Comparison of ENCODE assay signal across 16 cellular contexts in genomic region chr18:3748081-3748480, GRCh38.
DNase-seq lines count a peak whose midpoint lies in the region; ATAC-seq and TF ChIP-seq lines count a peak whose summit lies in the region.
"Had no signal": no experiment of that assay in that cellular context is flagged by ENCODE, and none has a peak within 500 bp of the region (broad histone marks: within the 10 kb centered on the region; RNA-seq: fewer than 3 reads in every experiment).

No MANE protein-coding gene starts in this region.

- peak; percentile 53 for ATAC-seq in left lung
- ATAC-seq in GM23338, result no peak
- ATAC-seq in GM21390 (IDR thresholded peaks at IDR 0.05; ENCODE audit: unreplicated experiment), result no peak
- ATAC-seq: A549; CD8-positive, alpha-beta T cell had no signal

- DNase-seq in CD14-positive monocyte (ENCODE audit: low spot score) (no peak), NOMO-1 treated with DMSO at 0.1 percent for 48 hours (lab: John Stamatoyannopoulos, UW; ENCODE audit: unreplicated experiment) (peak; percentile 70), cardiac fibroblast (ENCODE audit: low read depth in 2 of 2) (peak; percentile 19 to 65), left lung (no peak), NCI-H2196 treated with DMSO at 0.1 percent for 48 hours (lab: John Stamatoyannopoulos, UW; ENCODE audit: unreplicated experiment) (no peak), GM23338 (ENCODE audit: low spot score) (no peak)
- DNase-seq: AML-193; CD8-positive, alpha-beta T cell; DND-41; GDM1; Kasumi-1; NCI-H2107; SHP77 treated with DMSO at 0.1 percent for 48 hours had no signal

- H2AFZ ChIP-seq in GM23338, result no peak overlapping the region

- no peaks in the 10 kb centered on the region for H3K27me3 ChIP-seq in left lung
- no peaks in the 10 kb centered on the region for H3K27me3 ChIP-seq in GM23338 (ENCODE audit: insufficient read depth)
- H3K27me3 ChIP-seq: Peyer's patch had no signal

- H3K27ac ChIP-seq in left lung, result peak overlapping the region; percentile 13 to 40
- H3K27ac ChIP-seq in GM23338 (ENCODE audit: low read depth), result no peak overlapping the region
- H3K27ac ChIP-seq: A549, Peyer's patch had no signal

- H3K4me1 Mint-ChIP-seq in CD14-positive monocyte, result peaks cover 37% of the 10 kb centered on the region
- H3K4me1 Mint-ChIP-seq in GM23338, result no peaks in the 10 kb centered on the region

- no peaks in the 10 kb centered on the region for H4K20me1 ChIP-seq in GM23338 (replicated peaks; ENCODE audit: insufficient read depth)

- peaks cover 0 to 2% (median 0%) of the 10 kb centered on the region in 3 donors for H3K27me3 Mint-ChIP-seq in CD14-positive monocyte (ENCODE audit: low read depth in 3 of 3)
- no peaks in the 10 kb centered on the region for H3K27me3 Mint-ChIP-seq in GM23338 (ENCODE audit: insufficient read depth, low read depth, poor library complexity)

- no peak for TF ChIP-seq CTCF in CD14-positive monocyte (IDR thresholded peaks at IDR 0.05)
- no peak for TF ChIP-seq CTCF in cardiac fibroblast (IDR thresholded peaks at IDR 0.05; ENCODE audit: low read depth, low read length)
- no peak for TF ChIP-seq CTCF in left lung (IDR thresholded peaks at IDR 0.05)
- no peak for TF ChIP-seq CTCF in GM23338 (conservative IDR thresholded peaks at IDR 0.05; ENCODE audit: low read depth in 2 of 2)

- peak overlapping the region; percentile 87 to 97 (median 96) for H3K27ac Mint-ChIP-seq in CD14-positive monocyte
- no peak overlapping the region for H3K27ac Mint-ChIP-seq in GM23338
- H3K27ac Mint-ChIP-seq: CD8-positive, alpha-beta T cell had no signal

- peaks cover 0 to 16% of the 10 kb centered on the region in 2 donors for H3K4me1 ChIP-seq in left lung
- H3K4me1 ChIP-seq in GM23338 (ENCODE audit: insufficient read depth), result no peaks in the 10 kb centered on the region
- H3K4me1 ChIP-seq: A549, Peyer's patch had no signal

- H3F3A ChIP-seq in GM23338 (replicated peaks; ENCODE audit: low read depth), result no peaks in the 10 kb centered on the region

- H3K36me3 ChIP-seq in left lung (no peaks in the 10 kb centered on the region), GM23338 (ENCODE audit: insufficient read depth) (no peaks in the 10 kb centered on the region)
- H3K36me3 ChIP-seq: Peyer's patch had no signal

- H3K9me3 Mint-ChIP-seq in CD14-positive monocyte (peaks cover 0 to 9% (median 7%) of the 10 kb centered on the region in 7 donors), GM23338 (no peaks in the 10 kb centered on the region)
- H3K9me3 Mint-ChIP-seq: CD8-positive, alpha-beta T cell had no signal

- H3K4me3 ChIP-seq in cardiac fibroblast (replicated peaks in 1 of 2; ENCODE audit: low read depth in 2 of 2, low read length in 2 of 2) (no peak overlapping the region), left lung (no peak overlapping the region), GM23338 (no peak overlapping the region)
- H3K4me3 ChIP-seq: A549, Peyer's patch had no signal

- intact Hi-C loops in CD14-positive monocyte (cut with micrococcal nuclease), result loop anchor here (5.0 to 10.0 kb wide), 2 partner anchors 36 to 143 kb away; no protein-coding TSS in a partner anchor
- intact Hi-C loops in left lung (cut with DNase I), result no loop called here

- H3K9me3 ChIP-seq in left lung, result no peaks in the 10 kb centered on the region
- H3K9me3 ChIP-seq: A549, Peyer's patch had no signal

- H3K4me3 Mint-ChIP-seq in CD14-positive monocyte (no peak overlapping the region), GM23338 (no peak overlapping the region)
- H3K4me3 Mint-ChIP-seq: CD8-positive, alpha-beta T cell had no signal

- H3K79me2 ChIP-seq in GM23338 (replicated peaks; ENCODE audit: insufficient read depth), result no peaks in the 10 kb centered on the region

- H3K9me2 ChIP-seq in GM23338 (ENCODE audit: insufficient read depth), result no peaks in the 10 kb centered on the region

- H3K36me3 Mint-ChIP-seq in CD14-positive monocyte (no peaks in the 10 kb centered on the region), GM23338 (ENCODE audit: low read depth) (no peaks in the 10 kb centered on the region)
- H3K36me3 Mint-ChIP-seq: CD8-positive, alpha-beta T cell had no signal

- no peak overlapping the region for H3K4me2 ChIP-seq in GM23338

TF ChIP-seq in GM23338, 12 proteins besides CTCF, POLR2A, EP300 and RAD21 (continues in another document):
- no peak for TF ChIP-seq REST (IDR thresholded peaks at IDR 0.05; ENCODE audit: unreplicated experiment)
- TF ChIP-seq JUNB (IDR thresholded peaks at IDR 0.05; ENCODE audit: unreplicated experiment), result no peak
- no peak for TF ChIP-seq EZH2 (IDR thresholded peaks at IDR 0.05; ENCODE audit: low read depth, unreplicated experiment)
- no peak for TF ChIP-seq STAT1 (IDR thresholded peaks at IDR 0.05; ENCODE audit: unreplicated experiment)
- no peak for TF ChIP-seq ETS1 (IDR thresholded peaks at IDR 0.05)
- TF ChIP-seq NANOG (IDR thresholded peaks at IDR 0.05; ENCODE audit: borderline replicate concordance), result no peak

Comparison
In these comparisons a context has a peak if more than half of its experiments do, and no peak if none do; other contexts are left out.
1. DNase-seq: peak in NOMO-1 treated with DMSO at 0.1 percent for 48 hours (single experiment) and cardiac fibroblast (2 of 2); none in CD14-positive monocyte (single experiment), left lung (0 of 2), NCI-H2196 treated with DMSO at 0.1 percent for 48 hours (single experiment) and GM23338 (single experiment).
2. intact Hi-C loops: an anchor here in CD14-positive monocyte (5.0 to 10.0 kb wide); none called in left lung.